ENCODE assay signal across 8 cellular contexts in the genomic region with DNA sequence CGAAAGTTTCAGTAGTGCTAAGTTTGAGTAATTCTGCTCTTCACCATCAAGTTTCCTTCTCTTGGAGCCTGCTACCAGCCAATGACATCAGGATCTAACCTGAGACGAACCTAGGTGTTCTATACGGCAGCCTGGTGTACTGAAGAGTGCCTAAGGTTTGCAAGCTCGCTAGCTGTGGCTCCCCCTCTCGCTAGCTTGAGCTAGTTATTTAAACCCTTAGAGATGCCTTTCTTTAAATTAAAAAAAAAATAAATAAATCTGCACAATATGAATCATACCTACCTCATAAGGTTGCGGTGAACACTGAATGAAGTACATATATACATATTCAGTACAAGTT. TPM values are rescaled to one million over a fixed set of nuclear protein-coding genes. Genes with fewer than 3 reads are reported as not detected.
A peak's percentile ranks its signal among the peaks of the same experiment; 100 is the strongest.
DNase-seq lines count a peak whose midpoint lies in the region; ATAC-seq and TF ChIP-seq lines count a peak whose summit lies in the region.

No MANE protein-coding gene starts in this region.

- TF ChIP-seq CTCF in RWPE1 (conservative IDR thresholded peaks at IDR 0.05; ENCODE audit: low read depth) (no peak; the same call in 1 of the 2 replicates), fibroblast of pulmonary artery (IDR thresholded peaks at IDR 0.05; ENCODE audit: low read length, missing control alignments) (peak; percentile 29), osteoblast (IDR thresholded peaks at IDR 0.05; ENCODE audit: extremely low read depth, low read depth, low read length) (peak; percentile 30)

- no peaks in the 10 kb centered on the region for H3K9me3 ChIP-seq in osteoblast (ENCODE audit: low read depth, low read length)

- peaks cover 3% of the 10 kb centered on the region for H3K36me3 ChIP-seq in osteoblast (ENCODE audit: insufficient read depth, low read length)

- ATAC-seq in HG03139 (IDR thresholded peaks at IDR 0.05; ENCODE audit: unreplicated experiment) (no peak), HG03135 (IDR thresholded peaks at IDR 0.05; ENCODE audit: unreplicated experiment) (no peak)

- in situ Hi-C loops in ACHN (cut with HindIII; ENCODE audit: low pct_ligation_motif_present, low pct_unique_long_range_greater_than_20kb, low sequenced_read_pairs) = no loop called here

- peaks cover 39% of the 10 kb centered on the region for H3K4me1 ChIP-seq in osteoblast (ENCODE audit: insufficient read depth, low read length)

- peak overlapping the region; percentile 33 for H2AFZ ChIP-seq in osteoblast (ENCODE audit: low read length)

- DNase-seq in ACHN (peak; percentile 67), RWPE1 (ENCODE audit: low spot score) (no peak), fibroblast of pulmonary artery (ENCODE audit: low read depth) (peak; percentile 65), osteoblast (ENCODE audit: insufficient read length, low spot score, missing footprints) (peak; percentile 81), foreskin melanocyte (no peak), germinal center (ENCODE audit: low spot score) (no peak)

- H4K20me1 ChIP-seq in osteoblast (ENCODE audit: insufficient read depth, low read length) = no peaks in the 10 kb centered on the region

- H3K4me2 ChIP-seq in osteoblast (ENCODE audit: insufficient read depth, low read length) = peak overlapping the region; percentile 98

- no peaks in the 10 kb centered on the region for H3K27me3 ChIP-seq in osteoblast (ENCODE audit: insufficient read depth, low read length)

- H3K79me2 ChIP-seq in osteoblast (ENCODE audit: insufficient read depth, low read length) = peaks cover 46% of the 10 kb centered on the region

- POLR2A ChIA-PET in RWPE1 (lab: Yijun Ruan, JAX; ENCODE audit: low non-redundant PET) = no interaction called here

- peak overlapping the region; percentile 72 for H3K4me3 ChIP-seq in fibroblast of pulmonary artery (replicated peaks; ENCODE audit: low read depth, low read length)
- peak overlapping the region; percentile 80 for H3K4me3 ChIP-seq in osteoblast (ENCODE audit: insufficient read depth, low read length)

- CTCF ChIA-PET in RWPE1 (lab: Yijun Ruan, JAX) = interaction anchor here (0.6 to 1.4 kb wide), 4 partner anchors 10 to 195 kb away, joined by 3 to 7 read pairs (median 4); no protein-coding TSS in a partner anchor

- H3K27ac ChIP-seq in RWPE1 (peak overlapping the region; percentile 99), osteoblast (ENCODE audit: low read depth, low read length) (peak overlapping the region; percentile 96)

RNA-seq across cellular contexts. Expression of a gene that starts 1.4 kb away (rescaled TPM):
- total RNA-seq in osteoblast = 311 and 720 TPM in 2 replicates

Comparison
In these comparisons a context has a peak if more than half of its experiments do, and no peak if none do; other contexts are left out.
1. DNase-seq: peak in ACHN (single experiment), fibroblast of pulmonary artery (single experiment) and osteoblast (single experiment); none in RWPE1 (single experiment), foreskin melanocyte (single experiment) and germinal center (single experiment).